11 cellular contexts compared by ENCODE assay signal in genomic region chr12:107844312-107844921, GRCh38.
A peak's percentile ranks its signal among the peaks of the same experiment; 100 is the strongest.
DNase-seq lines count a peak whose midpoint lies in the region; ATAC-seq lines count a peak whose summit lies in the region.
"Had no signal": no experiment of that assay in that cellular context is flagged by ENCODE, and none has a peak within 500 bp of the region (broad histone marks: within the 10 kb centered on the region; RNA-seq: fewer than 3 reads in every experiment).

No MANE protein-coding gene starts in this region.

- no peak overlapping the region for H3K27ac ChIP-seq in HUES48 (ENCODE audit: low read depth, low read length)

- no peaks in the 10 kb centered on the region for H3K9me3 ChIP-seq in HUES48 (ENCODE audit: control insufficient read depth, insufficient read depth, low read length)

- H3K27me3 Mint-ChIP-seq in dendritic cell treated with granulocyte-macrophage colony-stimulating factor and Interleukin-4, amounts not matched to agents 40 ng/mL and 50 ng/mL, for 4 days, result peaks cover 74% of the 10 kb centered on the region
- peaks cover 44 to 69% of the 10 kb centered on the region in 2 donors for H3K27me3 Mint-ChIP-seq in stimulated activated naive B cell treated with anti-CD40 and anti-IgM and Interleukin-4, amounts not matched to agents 10 μg/mL and 1 μg/mL and 100 μg/mL, for 72 hours

- DNase-seq in left lobe of liver (ENCODE audit: low spot score), result no peak
- no peak for DNase-seq in stimulated activated naive B cell treated with anti-CD40 and anti-IgM and Interleukin-4, amounts not matched to agents 10 μg/mL and 1 μg/mL and 100 μg/mL, for 72 hours
- DNase-seq in activated effector memory CD4-positive, alpha-beta T cell treated with anti-CD3 and anti-CD28 coated beads, Interleukin-2, amount 50 U/mL, for 16 hours, result no peak
- no peak for DNase-seq in NCI-H2081 treated with DMSO at 0.1 percent for 48 hours (lab: John Stamatoyannopoulos, UW)
- DNase-seq: amniotic stem cell; stimulated activated CD4-positive, alpha-beta T cell treated with anti-CD3 and anti-CD28 coated beads, Interleukin-1b, Interleukin-23, amount 100 ng/mL, for 48 hours had no signal

- peak overlapping the region; percentile 58 for H3K4me3 Mint-ChIP-seq in dendritic cell treated with granulocyte-macrophage colony-stimulating factor and Interleukin-4, amounts not matched to agents 40 ng/mL and 50 ng/mL, for 4 days
- peak overlapping the region; percentile 55 to 62 for H3K4me3 Mint-ChIP-seq in stimulated activated naive B cell treated with anti-CD40 and anti-IgM and Interleukin-4, amounts not matched to agents 10 μg/mL and 1 μg/mL and 100 μg/mL, for 72 hours

- no peaks in the 10 kb centered on the region for H3K36me3 Mint-ChIP-seq in dendritic cell treated with granulocyte-macrophage colony-stimulating factor and Interleukin-4, amounts not matched to agents 40 ng/mL and 50 ng/mL, for 4 days (ENCODE audit: low read depth)
- no peaks in the 10 kb centered on the region for H3K36me3 Mint-ChIP-seq in stimulated activated naive B cell treated with anti-CD40 and anti-IgM and Interleukin-4, amounts not matched to agents 10 μg/mL and 1 μg/mL and 100 μg/mL, for 72 hours

- no peaks in the 10 kb centered on the region for H3K36me3 ChIP-seq in HUES48 (ENCODE audit: control insufficient read depth, insufficient read depth, low read length)

- no peaks in the 10 kb centered on the region for H3K9me3 Mint-ChIP-seq in dendritic cell treated with granulocyte-macrophage colony-stimulating factor and Interleukin-4, amounts not matched to agents 40 ng/mL and 50 ng/mL, for 4 days
- no peaks in the 10 kb centered on the region for H3K9me3 Mint-ChIP-seq in stimulated activated naive B cell treated with anti-CD40 and anti-IgM and Interleukin-4, amounts not matched to agents 10 μg/mL and 1 μg/mL and 100 μg/mL, for 72 hours

- H3K4me1 Mint-ChIP-seq in dendritic cell treated with granulocyte-macrophage colony-stimulating factor and Interleukin-4, amounts not matched to agents 40 ng/mL and 50 ng/mL, for 4 days (ENCODE audit: low read depth), result peaks cover 33% of the 10 kb centered on the region
- peaks cover 8 to 14% of the 10 kb centered on the region in 2 donors for H3K4me1 Mint-ChIP-seq in stimulated activated naive B cell treated with anti-CD40 and anti-IgM and Interleukin-4, amounts not matched to agents 10 μg/mL and 1 μg/mL and 100 μg/mL, for 72 hours

- ATAC-seq in left lobe of liver (peak; percentile 33), HG03139 (IDR thresholded peaks at IDR 0.05; ENCODE audit: unreplicated experiment) (no peak), GM19328 (IDR thresholded peaks at IDR 0.05; ENCODE audit: unreplicated experiment) (no peak)
- ATAC-seq in stimulated activated naive B cell treated with anti-CD40 and anti-IgM and Interleukin-4, amounts not matched to agents 10 μg/mL and 1 μg/mL and 100 μg/mL, for 72 hours (replicated peaks), result peak in 1 of 2 donors; percentile 46
- ATAC-seq: activated CD4-positive, CD25-positive, alpha-beta regulatory T cell treated with anti-CD3 and anti-CD28 coated beads, Interleukin-2, amount 50 U/mL, for 24 hours had no signal

- H3K4me3 ChIP-seq in HUES48 (ENCODE audit: low read depth, low read length), result peak overlapping the region; percentile 65

- no peak overlapping the region for H3K9ac ChIP-seq in HUES48 (ENCODE audit: low read depth, low read length)

- no peak overlapping the region for H3K27ac Mint-ChIP-seq in dendritic cell treated with granulocyte-macrophage colony-stimulating factor and Interleukin-4, amounts not matched to agents 40 ng/mL and 50 ng/mL, for 4 days
- H3K27ac Mint-ChIP-seq in stimulated activated naive B cell treated with anti-CD40 and anti-IgM and Interleukin-4, amounts not matched to agents 10 μg/mL and 1 μg/mL and 100 μg/mL, for 72 hours, result no peak overlapping the region

- H3K4me1 ChIP-seq in HUES48 (ENCODE audit: control insufficient read depth, insufficient read depth, low read length), result no peaks in the 10 kb centered on the region

- intact Hi-C loops in dendritic cell treated with granulocyte-macrophage colony-stimulating factor and Interleukin-4, amounts not matched to agents 40 ng/mL and 50 ng/mL, for 4 days (cut with micrococcal nuclease), result loop anchor here (10.0 kb wide), 1 partner anchor 60 kb away; no protein-coding TSS in a partner anchor

- peaks cover 81% of the 10 kb centered on the region for H3K27me3 ChIP-seq in HUES48 (ENCODE audit: control insufficient read depth, insufficient read depth, low read length)
